19 cellular contexts compared by ENCODE assay signal in genomic region chr3:21477896-21478295, GRCh38.
"Had no signal": no experiment of that assay in that cellular context is flagged by ENCODE, and none has a peak within 500 bp of the region (broad histone marks: within the 10 kb centered on the region; RNA-seq: fewer than 3 reads in every experiment).

No MANE protein-coding gene starts in this region.

- ATAC-seq: gastrocnemius medialis; mucosa of descending colon; naive thymus-derived CD4-positive, alpha-beta T cell; pancreas had no signal

- H3K9me3 ChIP-seq: ascending aorta, gastrocnemius medialis, mucosa of descending colon, pancreas, stomach, testis, upper lobe of left lung had no signal

- H3K4me1 Mint-ChIP-seq: memory B cell; naive thymus-derived CD4-positive, alpha-beta T cell had no signal

- H3K4me1 ChIP-seq: gastrocnemius medialis, pancreas, stomach, testis, upper lobe of left lung had no signal

- H3K27me3 ChIP-seq: ascending aorta, cardiac muscle cell, dorsolateral prefrontal cortex, gastrocnemius medialis, pancreas, stomach, testis, upper lobe of left lung had no signal

- DNase-seq: activated CD4-positive, alpha-beta T cell treated with anti-CD3 and anti-CD28 coated beads, Interleukin-2, amount 50 U/mL, for 4 hours; activated CD4-positive, CD25-positive, alpha-beta regulatory T cell treated with anti-CD3 and anti-CD28 coated beads, Interleukin-2, amount 50 U/mL, for 72 hours; activated naive CD4-positive, alpha-beta T cell treated with Interleukin-2 at 50 U/mL for 16 hours; activated T-cell treated with anti-CD3 and anti-CD28 coated beads for 4 hours; dorsolateral prefrontal cortex; gastrocnemius medialis; mucosa of descending colon; naive thymus-derived CD4-positive, alpha-beta T cell; pancreas; stimulated activated CD4-positive, alpha-beta T cell treated with anti-CD3 and anti-CD28 coated beads, Interleukin-12 subunit alpha, Interleukin-12 subunit beta, amount 100 ng/mL, for 4 hours; stimulated activated CD4-positive, alpha-beta T cell treated with anti-CD3 and anti-CD28 coated beads, Interleukin-2, amount 100 ng/mL, for 24 hours; stomach; T-helper 1 cell; T1000; testis; upper lobe of left lung had no signal

- H3K36me3 ChIP-seq: ascending aorta, cardiac muscle cell, gastrocnemius medialis, pancreas, stomach, upper lobe of left lung had no signal

- H3K4me3 Mint-ChIP-seq: memory B cell; naive thymus-derived CD4-positive, alpha-beta T cell had no signal

- H3K4me3 ChIP-seq: ascending aorta, cardiac muscle cell, dorsolateral prefrontal cortex, gastrocnemius medialis, mucosa of descending colon, pancreas, stomach, testis, upper lobe of left lung had no signal

- H3K36me3 Mint-ChIP-seq: memory B cell; naive thymus-derived CD4-positive, alpha-beta T cell had no signal

- H3K27me3 Mint-ChIP-seq: memory B cell; naive thymus-derived CD4-positive, alpha-beta T cell had no signal

- FAIRE-seq: pancreas had no signal

- H3K27ac ChIP-seq: ascending aorta, cardiac muscle cell, dorsolateral prefrontal cortex, gastrocnemius medialis, pancreas, stomach, testis, upper lobe of left lung had no signal

- H3K27ac Mint-ChIP-seq: memory B cell; naive thymus-derived CD4-positive, alpha-beta T cell had no signal
